In genomic region chr20:38842558-38842981, GRCh38 we compare ENCODE assay signal across 9 cellular contexts. TPM values are rescaled to one million over a fixed set of nuclear protein-coding genes. Genes with fewer than 3 reads are reported as not detected.
DNase-seq lines count a peak whose midpoint lies in the region; ATAC-seq, FAIRE-seq and TF ChIP-seq lines count a peak whose summit lies in the region.
"Had no signal": no experiment of that assay in that cellular context is flagged by ENCODE, and none has a peak within 500 bp of the region (broad histone marks: within the 10 kb centered on the region; RNA-seq: fewer than 3 reads in every experiment).

No MANE protein-coding gene starts in this region.

- H3K9me3 ChIP-seq in BE2C (no peaks in the 10 kb centered on the region), thyroid gland (no peaks in the 10 kb centered on the region), pancreas (no peaks in the 10 kb centered on the region)

- H3K36me3 ChIP-seq in BE2C (peaks cover 31% of the 10 kb centered on the region), thyroid gland (no peaks in the 10 kb centered on the region), pancreas (no peaks in the 10 kb centered on the region)

- no peak for TF ChIP-seq POLR2A in thyroid gland (IDR thresholded peaks at IDR 0.05)

- WGBS in thyroid gland, 2 donors = 72 to 93% methylated on average over 1 of the region's 1 CpG
- 70 to 74% methylated on average over 1 of the region's 1 CpG for WGBS in pancreas, 2 donors

- peaks cover 51% of the 10 kb centered on the region for H3K36me3 Mint-ChIP-seq in T-cell
- H3K36me3 Mint-ChIP-seq in effector memory CD8-positive, alpha-beta T cell (ENCODE audit: insufficient read depth) = peaks cover 60% of the 10 kb centered on the region

- H3K9me3 Mint-ChIP-seq in T-cell = no peaks in the 10 kb centered on the region
- no peaks in the 10 kb centered on the region for H3K9me3 Mint-ChIP-seq in effector memory CD8-positive, alpha-beta T cell

- H3K27ac Mint-ChIP-seq in T-cell = peak overlapping the region; percentile 92 to 96
- peak overlapping the region; percentile 99 to 100 for H3K27ac Mint-ChIP-seq in effector memory CD8-positive, alpha-beta T cell

- CTCF ChIA-PET in T-cell (lab: Charles Lee) = interaction anchor here (0.6 to 4.6 kb wide), 12 partner anchors 15 to 370 kb away, joined by 3 to 41 read pairs (median 4); partner anchors contain the start of genes PPP1R16B (in 1 of the 2) and RALGAPB (in 1 of the 2)

- POLR2A ChIA-PET in T-cell (lab: Charles Lee) = interaction anchor here (0.5 to 4.6 kb wide), 16 partner anchors 8 to 110 kb away, joined by 3 to 79 read pairs (median 4); partner anchors contain the start of gene PPP1R16B (in 1 of the 2)

- peak in 24 of 34 experiments; percentile 13 to 52 (median 30) for DNase-seq in T-cell
- DNase-seq in effector memory CD8-positive, alpha-beta T cell = no peak
- DNase-seq in BE2C = no peak
- DNase-seq in thyroid gland = no peak
- DNase-seq in pancreas = no peak
- DNase-seq in NCI-H524 (lab: John Stamatoyannopoulos, UW) = no peak

- H3K4me1 ChIP-seq in BE2C (no peaks in the 10 kb centered on the region), thyroid gland (peaks cover 0 to 6% of the 10 kb centered on the region in 2 donors), pancreas (no peaks in the 10 kb centered on the region)

- no peak overlapping the region for H3K4me3 ChIP-seq in BE2C (ENCODE audit: low read depth, low read length)
- H3K4me3 ChIP-seq in thyroid gland (replicated peaks in 1 of 3) = no peak overlapping the region
- H3K4me3 ChIP-seq in pancreas = no peak overlapping the region

- H3K4me3 Mint-ChIP-seq in T-cell = peak overlapping the region; percentile 15 to 61 (median 50)
- H3K4me3 Mint-ChIP-seq in effector memory CD8-positive, alpha-beta T cell = peak overlapping the region; percentile 78 to 85

- H3K27ac ChIP-seq in thyroid gland (no peak overlapping the region), pancreas (no peak overlapping the region)

- ATAC-seq in GM18867 (IDR thresholded peaks at IDR 0.05; ENCODE audit: unreplicated experiment) = peak; percentile 89
- ATAC-seq in HG02938 (IDR thresholded peaks at IDR 0.05; ENCODE audit: unreplicated experiment) = peak; percentile 75
- ATAC-seq in T-cell (replicated peaks in 1 of 4) = peak; percentile 52 to 58 (median 54)
- peak; percentile 11 for ATAC-seq in effector memory CD8-positive, alpha-beta T cell (replicated peaks)
- ATAC-seq in pancreas = no peak

- intact Hi-C loops in thyroid gland (cut with DNase I) = no loop called here
- intact Hi-C loops in pancreas (cut with DNase I) = no loop called here

- H3K27me3 ChIP-seq in BE2C = no peaks in the 10 kb centered on the region
- no peaks in the 10 kb centered on the region for H3K27me3 ChIP-seq in thyroid gland
- peaks cover 0 to 15% (median 0%) of the 10 kb centered on the region in 4 donors for H3K27me3 ChIP-seq in pancreas

- peaks cover 75 to 88% (median 82%) of the 10 kb centered on the region in 3 donors for H3K4me1 Mint-ChIP-seq in T-cell
- peaks cover 52 to 74% of the 10 kb centered on the region in 2 donors for H3K4me1 Mint-ChIP-seq in effector memory CD8-positive, alpha-beta T cell (ENCODE audit: low read depth in 2 of 2)

- FAIRE-seq in pancreas (lab: Jason Lieb, UNC) = no peak

- TF ChIP-seq CTCF in BE2C (IDR thresholded peaks at IDR 0.05; ENCODE audit: low read depth, low read length) = no peak
- TF ChIP-seq CTCF in thyroid gland (IDR thresholded peaks at IDR 0.05) = no peak
- TF ChIP-seq CTCF in pancreas (IDR thresholded peaks at IDR 0.05) = no peak

- H3K27me3 Mint-ChIP-seq in T-cell = no peaks in the 10 kb centered on the region
- H3K27me3 Mint-ChIP-seq in effector memory CD8-positive, alpha-beta T cell = no peaks in the 10 kb centered on the region

RNA-seq across cellular contexts. Expression of gene PPP1R16B, which starts 37.1 kb away (rescaled TPM):
- total RNA-seq in T-cell (10 to 100 TPM; 32.0 to 58.5 (median 50.2) TPM), thyroid gland (10 to 100 TPM in 2 of 4 donors, 1 to 10 TPM in 2; 6.3 to 14.4 (median 9.0) TPM), pancreas (1 to 10 TPM; 1.0 to 2.7 (median 1.5) TPM)
- 53.6 TPM for polyA plus RNA-seq in BE2C (2012; ENCODE audit: insufficient read depth, insufficient read length, low read depth)
- 1 to 10 TPM; 1.1 to 1.2 TPM for polyA plus RNA-seq in pancreas
- total RNA-seq: epithelial cell of proximal tubule had no signal

Comparison
In these comparisons a context has a peak if more than half of its experiments do, and no peak if none do; other contexts are left out.
1. ATAC-seq: peak in GM18867 (single experiment), HG02938 (single experiment), T-cell (4 of 4) and effector memory CD8-positive, alpha-beta T cell (single experiment); none in pancreas (0 of 4).
2. DNase-seq: peak in T-cell (24 of 34); none in effector memory CD8-positive, alpha-beta T cell (0 of 3), BE2C (single experiment), thyroid gland (0 of 2), pancreas (0 of 6) and NCI-H524 (0 of 2).